In the genomic region with DNA sequence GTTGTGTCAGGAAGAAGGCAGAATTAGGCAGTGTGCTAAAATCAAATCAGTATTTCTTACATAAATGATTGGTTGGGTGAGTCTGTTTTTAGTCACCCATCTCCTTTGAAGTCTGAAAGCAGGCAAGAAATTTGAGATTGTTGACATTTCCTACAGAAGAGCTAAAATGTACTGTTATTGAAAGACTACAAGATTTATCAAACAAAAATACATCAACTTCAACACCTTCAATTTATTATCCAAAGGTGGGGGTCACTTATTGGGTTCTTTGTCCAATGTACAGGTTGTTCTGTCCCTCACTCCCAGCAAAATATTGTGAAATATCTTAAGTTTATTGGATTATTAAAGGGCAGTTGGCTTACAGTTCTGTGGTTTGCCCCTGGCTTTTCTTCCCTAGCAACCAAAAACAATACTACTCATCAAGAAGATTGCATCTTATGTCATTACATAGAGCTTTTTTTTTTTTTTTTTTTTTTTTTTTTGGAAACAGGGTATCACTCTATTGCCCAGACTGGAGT, we compare ENCODE assay signal across 17 cellular contexts. TPM values are rescaled to one million over a fixed set of nuclear protein-coding genes. Genes with fewer than 3 reads are reported as not detected.
DNase-seq lines count a peak whose midpoint lies in the region; ATAC-seq and TF ChIP-seq lines count a peak whose summit lies in the region.
"Had no signal": no experiment of that assay in that cellular context is flagged by ENCODE, and none has a peak within 500 bp of the region (broad histone marks: within the 10 kb centered on the region; RNA-seq: fewer than 3 reads in every experiment).

No MANE protein-coding gene starts in this region.

- no peaks in the 10 kb centered on the region for H3K9me3 Mint-ChIP-seq in neural progenitor cell
- no peaks in the 10 kb centered on the region for H3K9me3 Mint-ChIP-seq in activated T-cell treated with anti-CD3 and anti-CD28 coated beads, Interleukin-2, amount 50 U/mL, for 4 hours
- H3K9me3 Mint-ChIP-seq in activated CD4-positive, alpha-beta T cell treated with anti-CD3 and anti-CD28 coated beads, Interleukin-2, amount 10 ng/mL, durations not matched to agents 24 days and 14 days = no peaks in the 10 kb centered on the region
- H3K9me3 Mint-ChIP-seq: activated CD4-positive, alpha-beta memory T cell treated with anti-CD3 and anti-CD28 coated beads for 36 hours had no signal

- H3K9ac ChIP-seq in neural progenitor cell = no peak overlapping the region

- no peaks in the 10 kb centered on the region for H3K27me3 ChIP-seq in neural progenitor cell
- H3K27me3 ChIP-seq in effector memory CD4-positive, alpha-beta T cell (replicated peaks; ENCODE audit: control insufficient read depth, insufficient read depth, low read length, poor library complexity, severe bottlenecking) = no peaks in the 10 kb centered on the region
- H3K27me3 ChIP-seq: colonic mucosa, stomach had no signal

- DNase-seq in H4 (ENCODE audit: low spot score) (peak; percentile 14), RWPE1 (ENCODE audit: low spot score) (peak; percentile 51), epithelial cell of esophagus (ENCODE audit: low read depth) (peak; percentile 71), myocyte (ENCODE audit: low read depth) (peak; percentile 59), neural progenitor cell (ENCODE audit: low spot score) (no peak)
- DNase-seq in activated T-cell treated with anti-CD3 and anti-CD28 coated beads, Interleukin-2, amount 50 U/mL, for 4 hours = no peak
- no peak for DNase-seq in activated CD4-positive, alpha-beta T cell treated with anti-CD3 and anti-CD28 coated beads, Interleukin-2, amount 10 ng/mL, durations not matched to agents 24 days and 14 days
- DNase-seq in effector memory CD4-positive, alpha-beta T cell = no peak
- DNase-seq: activated CD4-positive, alpha-beta memory T cell treated with anti-CD3 and anti-CD28 coated beads for 36 hours; Calu3; colonic mucosa; hypothalamus; IMR-90; naive thymus-derived CD4-positive, alpha-beta T cell; NCI-H1417 treated with DMSO at 0.1 percent for 48 hours; stimulated activated CD4-positive, alpha-beta T cell treated with anti-CD3 and anti-CD28 coated beads, Interleukin-15, amount 100 ng/mL, for 24 hours; stomach had no signal

- CTCF ChIA-PET in RWPE1 (lab: Yijun Ruan, JAX) = no interaction called here

- H3K4me3 ChIP-seq in epithelial cell of esophagus (ENCODE audit: low read length) (no peak overlapping the region), neural progenitor cell (no peak overlapping the region)
- no peak overlapping the region for H3K4me3 ChIP-seq in effector memory CD4-positive, alpha-beta T cell (ENCODE audit: insufficient read depth, low read depth, low read length, poor library complexity, severe bottlenecking)
- H3K4me3 ChIP-seq: colonic mucosa, stomach had no signal

- no peaks in the 10 kb centered on the region for H4K20me1 ChIP-seq in neural progenitor cell (ENCODE audit: low read depth)

- no peak overlapping the region for H3K27ac Mint-ChIP-seq in neural progenitor cell
- H3K27ac Mint-ChIP-seq in activated CD4-positive, alpha-beta T cell treated with anti-CD3 and anti-CD28 coated beads, Interleukin-2, amount 10 ng/mL, durations not matched to agents 24 days and 14 days = no peak overlapping the region
- H3K27ac Mint-ChIP-seq: activated CD4-positive, alpha-beta memory T cell treated with anti-CD3 and anti-CD28 coated beads for 36 hours; naive thymus-derived CD4-positive, alpha-beta T cell had no signal

- POLR2A ChIA-PET in RWPE1 (lab: Yijun Ruan, JAX; ENCODE audit: low non-redundant PET) = no interaction called here

- H3K27ac ChIP-seq in RWPE1 (peak overlapping the region; percentile 74), neural progenitor cell (no peak overlapping the region)
- H3K27ac ChIP-seq in effector memory CD4-positive, alpha-beta T cell (ENCODE audit: insufficient read depth, low read length, poor library complexity, severe bottlenecking) = no peak overlapping the region
- H3K27ac ChIP-seq: colonic mucosa, stomach had no signal

- H3K36me3 ChIP-seq in neural progenitor cell = no peaks in the 10 kb centered on the region
- H3K36me3 ChIP-seq in effector memory CD4-positive, alpha-beta T cell (ENCODE audit: control insufficient read depth, insufficient read depth, low read length) = no peaks in the 10 kb centered on the region
- H3K36me3 ChIP-seq: colonic mucosa, stomach had no signal

- no peaks in the 10 kb centered on the region for H3K36me3 Mint-ChIP-seq in neural progenitor cell
- H3K36me3 Mint-ChIP-seq in activated T-cell treated with anti-CD3 and anti-CD28 coated beads, Interleukin-2, amount 50 U/mL, for 4 hours (ENCODE audit: insufficient read depth) = no peaks in the 10 kb centered on the region
- H3K36me3 Mint-ChIP-seq in activated CD4-positive, alpha-beta T cell treated with anti-CD3 and anti-CD28 coated beads, Interleukin-2, amount 10 ng/mL, durations not matched to agents 24 days and 14 days (ENCODE audit: low read depth) = no peaks in the 10 kb centered on the region
- H3K36me3 Mint-ChIP-seq: activated CD4-positive, alpha-beta memory T cell treated with anti-CD3 and anti-CD28 coated beads for 36 hours; naive thymus-derived CD4-positive, alpha-beta T cell had no signal

- H3K9me3 ChIP-seq in neural progenitor cell (ENCODE audit: low read depth) = no peaks in the 10 kb centered on the region
- no peaks in the 10 kb centered on the region for H3K9me3 ChIP-seq in effector memory CD4-positive, alpha-beta T cell (ENCODE audit: control insufficient read depth, low read length)
- H3K9me3 ChIP-seq: colonic mucosa had no signal

- no peak overlapping the region for H3K4me2 ChIP-seq in neural progenitor cell

- TF ChIP-seq CTCF in RWPE1 (conservative IDR thresholded peaks at IDR 0.05; ENCODE audit: low read depth) = no peak
- TF ChIP-seq CTCF in epithelial cell of esophagus (IDR thresholded peaks at IDR 0.05; ENCODE audit: insufficient read depth, low read depth, low read length, missing control alignments) = no peak
- no peak for TF ChIP-seq CTCF in neural progenitor cell (IDR thresholded peaks at IDR 0.05)

- no peak for ATAC-seq in activated T-cell treated with anti-CD3 and anti-CD28 coated beads, Interleukin-2, amount 50 U/mL, for 4 hours
- ATAC-seq: naive thymus-derived CD4-positive, alpha-beta T cell had no signal

- no peak overlapping the region for H3K4me3 Mint-ChIP-seq in neural progenitor cell
- H3K4me3 Mint-ChIP-seq in activated T-cell treated with anti-CD3 and anti-CD28 coated beads, Interleukin-2, amount 50 U/mL, for 4 hours = no peak overlapping the region
- H3K4me3 Mint-ChIP-seq in activated CD4-positive, alpha-beta T cell treated with anti-CD3 and anti-CD28 coated beads, Interleukin-2, amount 10 ng/mL, durations not matched to agents 24 days and 14 days = no peak overlapping the region
- H3K4me3 Mint-ChIP-seq: activated CD4-positive, alpha-beta memory T cell treated with anti-CD3 and anti-CD28 coated beads for 36 hours; naive thymus-derived CD4-positive, alpha-beta T cell had no signal

- no peaks in the 10 kb centered on the region for H3K4me1 ChIP-seq in neural progenitor cell
- no peaks in the 10 kb centered on the region for H3K4me1 ChIP-seq in effector memory CD4-positive, alpha-beta T cell (ENCODE audit: control insufficient read depth, insufficient read depth, low read length, poor library complexity, severe bottlenecking)
- H3K4me1 ChIP-seq: colonic mucosa had no signal

- H3K4me1 Mint-ChIP-seq in neural progenitor cell = no peaks in the 10 kb centered on the region
- no peaks in the 10 kb centered on the region for H3K4me1 Mint-ChIP-seq in activated T-cell treated with anti-CD3 and anti-CD28 coated beads, Interleukin-2, amount 50 U/mL, for 4 hours (ENCODE audit: low read depth)
- no peaks in the 10 kb centered on the region for H3K4me1 Mint-ChIP-seq in activated CD4-positive, alpha-beta T cell treated with anti-CD3 and anti-CD28 coated beads, Interleukin-2, amount 10 ng/mL, durations not matched to agents 24 days and 14 days
- H3K4me1 Mint-ChIP-seq: naive thymus-derived CD4-positive, alpha-beta T cell had no signal

- H2AFZ ChIP-seq in neural progenitor cell (replicated peaks) = no peak overlapping the region

- H3F3A ChIP-seq in neural progenitor cell (ENCODE audit: low read depth) = no peaks in the 10 kb centered on the region

- intact Hi-C loops in activated CD4-positive, alpha-beta T cell treated with anti-CD3 and anti-CD28 coated beads, Interleukin-2, amount 10 ng/mL, durations not matched to agents 24 days and 14 days (cut with micrococcal nuclease) = no loop called here

- H3K27me3 Mint-ChIP-seq in neural progenitor cell (ENCODE audit: insufficient read depth, low read depth) = peaks cover 5% of the 10 kb centered on the region
- H3K27me3 Mint-ChIP-seq in activated T-cell treated with anti-CD3 and anti-CD28 coated beads, Interleukin-2, amount 50 U/mL, for 4 hours (ENCODE audit: low read depth) = no peaks in the 10 kb centered on the region
- H3K27me3 Mint-ChIP-seq in activated CD4-positive, alpha-beta T cell treated with anti-CD3 and anti-CD28 coated beads, Interleukin-2, amount 10 ng/mL, durations not matched to agents 24 days and 14 days = peaks cover 4% of the 10 kb centered on the region

- H3K79me2 ChIP-seq in neural progenitor cell (ENCODE audit: low read depth) = no peaks in the 10 kb centered on the region

RNA-seq across cellular contexts. Expression of gene PKP2, which starts 20.6 kb away (rescaled TPM):
- total RNA-seq in H4 (2014; rRNA removed; shearing (Covaris generic)) = 5.9 and 6.1 TPM in 2 replicates
- total RNA-seq in myocyte = 8.2 and 60.0 TPM in 2 replicates
- 20.0 TPM for polyA plus RNA-seq in myocyte (2012)
- total RNA-seq in neural progenitor cell (ENCODE audit: low replicate concordance) = 10.6 and 11.1 TPM in 2 replicates
- under 1 TPM; 0.16 to 0.24 (median 0.18) TPM for total RNA-seq in activated T-cell treated with anti-CD3 and anti-CD28 coated beads, Interleukin-2, amount 50 U/mL, for 4 hours
- not detected in 2 replicates for total RNA-seq in activated CD4-positive, alpha-beta T cell treated with anti-CD3 and anti-CD28 coated beads, Interleukin-2, amount 10 ng/mL, durations not matched to agents 24 days and 14 days

Comparison
In these comparisons a context has a peak if more than half of its experiments do, and no peak if none do; other contexts are left out.
1. DNase-seq: peak in H4 (single experiment), RWPE1 (single experiment), epithelial cell of esophagus (single experiment) and myocyte (single experiment); none in neural progenitor cell (single experiment), activated T-cell treated with anti-CD3 and anti-CD28 coated beads, Interleukin-2, amount 50 U/mL, for 4 hours (single experiment), activated CD4-positive, alpha-beta T cell treated with anti-CD3 and anti-CD28 coated beads, Interleukin-2, amount 10 ng/mL, durations not matched to agents 24 days and 14 days (single experiment) and effector memory CD4-positive, alpha-beta T cell (0 of 3).